In the genomic region with DNA sequence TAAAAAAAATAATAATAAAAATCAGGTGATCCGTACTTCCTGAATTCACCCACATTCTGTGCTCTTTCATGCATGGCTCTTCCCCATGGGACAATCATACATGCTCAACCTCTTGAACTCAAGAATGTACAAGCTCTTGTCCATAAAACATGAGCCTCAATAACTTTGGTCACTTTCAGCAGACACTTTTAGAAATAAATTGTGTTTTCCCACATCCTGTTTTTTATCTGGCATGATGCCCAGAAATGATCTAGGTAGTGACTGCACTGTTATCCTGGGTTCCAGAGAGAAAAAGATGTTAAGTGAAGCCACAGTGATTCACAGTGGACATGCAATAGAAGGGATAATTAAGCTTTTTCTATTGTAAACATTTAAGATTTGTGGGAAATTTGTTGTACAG, we compare ENCODE assay signal across 20 cellular contexts.
DNase-seq lines count a peak whose midpoint lies in the region; ATAC-seq lines count a peak whose summit lies in the region.
"Had no signal": no experiment of that assay in that cellular context is flagged by ENCODE, and none has a peak within 500 bp of the region (broad histone marks: within the 10 kb centered on the region; RNA-seq: fewer than 3 reads in every experiment).

No MANE protein-coding gene starts in this region.

- no peak overlapping the region for H3K4me3 ChIP-seq in BLaER1

- H3K27me3 ChIP-seq in BLaER1: no peaks in the 10 kb centered on the region

- ATAC-seq in GM21390 (IDR thresholded peaks at IDR 0.05; ENCODE audit: unreplicated experiment) (no peak), HG03354 (IDR thresholded peaks at IDR 0.05; ENCODE audit: poor library complexity, severe bottlenecking, unreplicated experiment) (no peak)
- ATAC-seq: natural killer cell treated with Interleukin-12 subunit alpha and Interleukin-12 subunit beta and Interleukin-15 and Interleukin-18, amount 100 ng/mL, for 72 hours; stimulated activated naive CD8-positive, alpha-beta T cell treated with anti-CD3 and anti-CD28 coated beads, Interleukin-15, amount 100 ng/mL, for 72 hours had no signal

- no peak overlapping the region for H3K27ac ChIP-seq in BLaER1

- H3K4me1 ChIP-seq in BLaER1: peaks cover 39% of the 10 kb centered on the region

- peaks cover 9% of the 10 kb centered on the region for H3K9me3 ChIP-seq in BLaER1
- H3K9me3 ChIP-seq: SK-N-SH had no signal

- no peaks in the 10 kb centered on the region for H4K20me1 ChIP-seq in BLaER1

- H3K4me2 ChIP-seq in BLaER1: peak overlapping the region; percentile 62
- H3K4me2 ChIP-seq: SK-N-SH had no signal

- DNase-seq in ELR (ENCODE audit: low read depth): peak; percentile 7
- DNase-seq in RPMI7951 (ENCODE audit: low read depth): peak; percentile 34
- DNase-seq in iris pigment epithelial cell (ENCODE audit: low read depth): peak; percentile 10
- DNase-seq in NCI-H526 (lab: John Stamatoyannopoulos, UW): no peak
- DNase-seq: activated CD4-positive, alpha-beta T cell treated with anti-CD3 and anti-CD28 coated beads, Interleukin-2, amount 10 ng/mL, durations not matched to agents 24 days and 14 days; activated gamma-delta T cell; amniotic stem cell; effector memory CD4-positive, alpha-beta T cell; hypothalamus; Kasumi-1; mesendoderm; NCI-H146; posterior cingulate gyrus; SK-N-SH; stimulated activated naive CD8-positive, alpha-beta T cell treated with anti-CD3 and anti-CD28 coated beads, Interleukin-15, amount 100 ng/mL, for 72 hours; T1000 had no signal

- no peak overlapping the region for H3K9ac ChIP-seq in BLaER1
- H3K9ac ChIP-seq: SK-N-SH had no signal

- no peaks in the 10 kb centered on the region for H3K36me3 ChIP-seq in BLaER1

Comparison
In these comparisons a context has a peak if more than half of its experiments do, and no peak if none do; other contexts are left out.
1. DNase-seq: peak in ELR (single experiment), RPMI7951 (single experiment) and iris pigment epithelial cell (single experiment); none in NCI-H526 (0 of 2).